Comparison of ENCODE assay signal across 1 cellular context in genomic region chrX:154398668-154399526, GRCh38.
TF ChIP-seq lines count a peak whose summit lies in the region.

No MANE protein-coding gene starts in this region.

TF ChIP-seq in K562, 482 proteins besides CTCF, POLR2A, EP300 and RAD21 (continues in another document):
- TF ChIP-seq NUFIP1 (IDR thresholded peaks at IDR 0.05; ENCODE audit: partially characterized antibody) (no peak), TCF3 (CRISPR knock-in tag; IDR thresholded peaks at IDR 0.05) (no peak), ZNF280B (CRISPR knock-in tag; IDR thresholded peaks at IDR 0.05) (no peak), ZNF407 (IDR thresholded peaks at IDR 0.05; ENCODE audit: low read depth) (no peak), XRCC5 (IDR thresholded peaks at IDR 0.05; ENCODE audit: low read depth, low read length) (peak; percentile 28), EZH2 (IDR thresholded peaks at IDR 0.05; ENCODE audit: borderline replicate concordance, low read depth, low read length) (no peak), ZFP91 (CRISPR knock-in tag; IDR thresholded peaks at IDR 0.05) (no peak), CHAMP1 (IDR thresholded peaks at IDR 0.05) (no peak), ZNF431 (CRISPR knock-in tag; IDR thresholded peaks at IDR 0.05) (no peak), RB1 (IDR thresholded peaks at IDR 0.05; ENCODE audit: low read depth) (0 out of 2 replicates have a peak, but pooled peaks have one; percentile 7), NR2C2 (CRISPR knock-in tag; IDR thresholded peaks at IDR 0.05) (no peak), NR2C2 (tag; IDR thresholded peaks at IDR 0.05) (no peak), ZBTB1 (CRISPR knock-in tag; IDR thresholded peaks at IDR 0.05; ENCODE audit: borderline replicate concordance, low read depth) (no peak; the same call in 1 of the 2 replicates), TRIM24 (IDR thresholded peaks at IDR 0.05) (no peak), ID3 (CRISPR knock-in tag; IDR thresholded peaks at IDR 0.05) (no peak), ID3 (tag; IDR thresholded peaks at IDR 0.05) (no peak), TBP (optimal IDR thresholded peaks at IDR 0.05; ENCODE audit: low read depth, low read length) (no peak), CREB3 (tag; conservative IDR thresholded peaks at IDR 0.05; ENCODE audit: low read depth) (no peak), XRCC3 (IDR thresholded peaks at IDR 0.05) (no peak), NCOA4 (IDR thresholded peaks at IDR 0.05; ENCODE audit: partially characterized antibody) (no peak), TCF7 (IDR thresholded peaks at IDR 0.05; ENCODE audit: borderline replicate concordance) (0 out of 2 replicates have a peak, but pooled peaks have one; percentile 13), ZBED1 (IDR thresholded peaks at IDR 0.05) (no peak), ZNF217 (CRISPR knock-in tag; IDR thresholded peaks at IDR 0.05) (no peak), ZNF398 (CRISPR knock-in tag; IDR thresholded peaks at IDR 0.05) (no peak), RCOR1 (IDR thresholded peaks at IDR 0.05; ENCODE audit: borderline replicate concordance in 1 of 2, low read depth in 2 of 2, low read length in 2 of 2) (peak in 1 of 2 experiments; percentile 11; a peak in 1 of 4 replicates), HNRNPLL (IDR thresholded peaks at IDR 0.05; ENCODE audit: low read depth, low read length, poor library complexity, severe bottlenecking) (peak; percentile 9), HMGN3 (IDR thresholded peaks at IDR 0.05; ENCODE audit: borderline replicate concordance, extremely low read depth, insufficient read length, low read depth, low read length) (peak; percentile 67)
- TF ChIP-seq, protein P1, sequence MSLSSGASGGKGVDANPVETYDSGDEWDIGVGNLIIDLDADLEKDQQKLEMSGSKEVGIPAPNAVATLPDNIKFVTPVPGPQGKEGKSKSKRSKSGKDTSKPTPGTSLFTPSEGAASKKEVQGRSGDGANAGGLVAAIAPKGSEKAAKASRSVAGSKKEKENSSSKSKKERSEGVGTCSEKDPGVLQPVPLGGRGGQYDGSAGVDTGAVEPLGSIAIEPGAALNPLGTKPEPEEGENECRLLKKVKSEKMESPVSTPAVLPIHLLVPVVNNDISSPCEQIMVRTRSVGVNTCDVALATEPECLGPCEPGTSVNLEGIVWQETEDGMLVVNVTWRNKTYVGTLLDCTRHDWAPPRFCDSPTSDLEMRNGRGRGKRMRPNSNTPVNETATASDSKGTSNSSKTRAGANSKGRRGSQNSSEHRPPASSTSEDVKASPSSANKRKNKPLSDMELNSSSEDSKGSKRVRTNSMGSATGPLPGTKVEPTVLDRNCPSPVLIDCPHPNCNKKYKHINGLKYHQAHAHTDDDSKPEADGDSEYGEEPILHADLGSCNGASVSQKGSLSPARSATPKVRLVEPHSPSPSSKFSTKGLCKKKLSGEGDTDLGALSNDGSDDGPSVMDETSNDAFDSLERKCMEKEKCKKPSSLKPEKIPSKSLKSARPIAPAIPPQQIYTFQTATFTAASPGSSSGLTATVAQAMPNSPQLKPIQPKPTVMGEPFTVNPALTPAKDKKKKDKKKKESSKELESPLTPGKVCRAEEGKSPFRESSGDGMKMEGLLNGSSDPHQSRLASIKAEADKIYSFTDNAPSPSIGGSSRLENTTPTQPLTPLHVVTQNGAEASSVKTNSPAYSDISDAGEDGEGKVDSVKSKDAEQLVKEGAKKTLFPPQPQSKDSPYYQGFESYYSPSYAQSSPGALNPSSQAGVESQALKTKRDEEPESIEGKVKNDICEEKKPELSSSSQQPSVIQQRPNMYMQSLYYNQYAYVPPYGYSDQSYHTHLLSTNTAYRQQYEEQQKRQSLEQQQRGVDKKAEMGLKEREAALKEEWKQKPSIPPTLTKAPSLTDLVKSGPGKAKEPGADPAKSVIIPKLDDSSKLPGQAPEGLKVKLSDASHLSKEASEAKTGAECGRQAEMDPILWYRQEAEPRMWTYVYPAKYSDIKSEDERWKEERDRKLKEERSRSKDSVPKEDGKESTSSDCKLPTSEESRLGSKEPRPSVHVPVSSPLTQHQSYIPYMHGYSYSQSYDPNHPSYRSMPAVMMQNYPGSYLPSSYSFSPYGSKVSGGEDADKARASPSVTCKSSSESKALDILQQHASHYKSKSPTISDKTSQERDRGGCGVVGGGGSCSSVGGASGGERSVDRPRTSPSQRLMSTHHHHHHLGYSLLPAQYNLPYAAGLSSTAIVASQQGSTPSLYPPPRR (CRISPR knock-in tag; IDR thresholded peaks at IDR 0.05; ENCODE audit: borderline replicate concordance) = no peak; the same call in 1 of the 2 replicates
- TF ChIP-seq, protein P2, sequence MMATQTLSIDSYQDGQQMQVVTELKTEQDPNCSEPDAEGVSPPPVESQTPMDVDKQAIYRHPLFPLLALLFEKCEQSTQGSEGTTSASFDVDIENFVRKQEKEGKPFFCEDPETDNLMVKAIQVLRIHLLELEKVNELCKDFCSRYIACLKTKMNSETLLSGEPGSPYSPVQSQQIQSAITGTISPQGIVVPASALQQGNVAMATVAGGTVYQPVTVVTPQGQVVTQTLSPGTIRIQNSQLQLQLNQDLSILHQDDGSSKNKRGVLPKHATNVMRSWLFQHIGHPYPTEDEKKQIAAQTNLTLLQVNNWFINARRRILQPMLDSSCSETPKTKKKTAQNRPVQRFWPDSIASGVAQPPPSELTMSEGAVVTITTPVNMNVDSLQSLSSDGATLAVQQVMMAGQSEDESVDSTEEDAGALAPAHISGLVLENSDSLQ (IDR thresholded peaks at IDR 0.05) = no peak
- TF ChIP-seq, protein P3, sequence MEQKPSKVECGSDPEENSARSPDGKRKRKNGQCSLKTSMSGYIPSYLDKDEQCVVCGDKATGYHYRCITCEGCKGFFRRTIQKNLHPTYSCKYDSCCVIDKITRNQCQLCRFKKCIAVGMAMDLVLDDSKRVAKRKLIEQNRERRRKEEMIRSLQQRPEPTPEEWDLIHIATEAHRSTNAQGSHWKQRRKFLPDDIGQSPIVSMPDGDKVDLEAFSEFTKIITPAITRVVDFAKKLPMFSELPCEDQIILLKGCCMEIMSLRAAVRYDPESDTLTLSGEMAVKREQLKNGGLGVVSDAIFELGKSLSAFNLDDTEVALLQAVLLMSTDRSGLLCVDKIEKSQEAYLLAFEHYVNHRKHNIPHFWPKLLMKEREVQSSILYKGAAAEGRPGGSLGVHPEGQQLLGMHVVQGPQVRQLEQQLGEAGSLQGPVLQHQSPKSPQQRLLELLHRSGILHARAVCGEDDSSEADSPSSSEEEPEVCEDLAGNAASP (IDR thresholded peaks at IDR 0.05) = no peak
